Comparison of ENCODE assay signal across 15 cellular contexts in the genomic region with DNA sequence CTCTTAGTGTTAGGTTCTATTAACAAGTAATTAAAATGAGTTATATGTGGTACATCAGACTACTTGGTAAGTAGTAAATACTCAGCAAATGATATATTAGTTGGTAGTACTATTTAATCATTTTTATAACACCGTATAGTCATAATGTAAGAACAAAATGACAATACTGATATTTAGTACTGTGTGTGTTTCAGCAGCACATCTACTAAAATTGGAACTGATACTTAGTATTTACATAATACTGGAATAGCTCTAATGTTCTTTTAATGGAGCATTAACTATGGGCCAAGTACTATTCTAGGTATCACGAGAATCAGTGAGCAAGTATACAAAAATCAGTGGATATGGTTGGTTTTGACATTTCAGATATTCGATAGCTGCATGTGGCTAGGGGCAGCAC. TPM values are rescaled to one million over a fixed set of nuclear protein-coding genes. Genes with fewer than 3 reads are reported as not detected.
DNase-seq lines count a peak whose midpoint lies in the region; ATAC-seq and TF ChIP-seq lines count a peak whose summit lies in the region.
"Had no signal": no experiment of that assay in that cellular context is flagged by ENCODE, and none has a peak within 500 bp of the region (broad histone marks: within the 10 kb centered on the region; RNA-seq: fewer than 3 reads in every experiment).

No MANE protein-coding gene starts in this region.

- no peaks in the 10 kb centered on the region for H3K27me3 Mint-ChIP-seq in activated naive CD8-positive, alpha-beta T cell treated with anti-CD3 and anti-CD28 coated beads, Interleukin-2, amount 50 U/mL, for 24 hours
- no peaks in the 10 kb centered on the region for H3K27me3 Mint-ChIP-seq in type B pancreatic cell

- peaks cover 46% of the 10 kb centered on the region for H3K4me1 Mint-ChIP-seq in activated naive CD8-positive, alpha-beta T cell treated with anti-CD3 and anti-CD28 coated beads, Interleukin-2, amount 50 U/mL, for 24 hours
- peaks cover 28% of the 10 kb centered on the region for H3K4me1 Mint-ChIP-seq in type B pancreatic cell (ENCODE audit: unreplicated experiment)

- peaks cover 60% of the 10 kb centered on the region for H3K36me3 Mint-ChIP-seq in activated naive CD8-positive, alpha-beta T cell treated with anti-CD3 and anti-CD28 coated beads, Interleukin-2, amount 50 U/mL, for 24 hours (ENCODE audit: low read depth)
- peaks cover 38% of the 10 kb centered on the region for H3K36me3 Mint-ChIP-seq in type B pancreatic cell

- intact Hi-C loops in left ventricle myocardium inferior (cut with micrococcal nuclease): no loop called here
- intact Hi-C loops in Right ventricle myocardium inferior (cut with DNase I): loop anchor here (10.0 kb wide), 1 partner anchor 1519 kb away; no protein-coding TSS in a partner anchor

- H3K9me3 Mint-ChIP-seq in activated naive CD8-positive, alpha-beta T cell treated with anti-CD3 and anti-CD28 coated beads, Interleukin-2, amount 50 U/mL, for 24 hours: peaks cover 4% of the 10 kb centered on the region
- H3K9me3 Mint-ChIP-seq in type B pancreatic cell: no peaks in the 10 kb centered on the region

- no peak overlapping the region for H3K4me3 ChIP-seq in left ventricle myocardium inferior
- no peak overlapping the region for H3K4me3 ChIP-seq in HUES48 (ENCODE audit: low read depth, low read length)
- H3K4me3 ChIP-seq: colonic mucosa, Peyer's patch, right atrium auricular region had no signal

- peak overlapping the region; percentile 15 for H3K27ac ChIP-seq in left ventricle myocardium inferior (replicated peaks)
- peak overlapping the region; percentile 48 for H3K27ac ChIP-seq in HUES48 (ENCODE audit: low read depth, low read length)
- H3K27ac ChIP-seq: colonic mucosa, Peyer's patch, right atrium auricular region had no signal

- H3K36me3 ChIP-seq in left ventricle myocardium inferior (peaks cover 34% of the 10 kb centered on the region), HUES48 (ENCODE audit: control insufficient read depth, insufficient read depth, low read length) (peaks cover 67% of the 10 kb centered on the region)
- H3K36me3 ChIP-seq: colonic mucosa had no signal

- no peak overlapping the region for H3K9ac ChIP-seq in HUES48 (ENCODE audit: low read depth, low read length)
- H3K9ac ChIP-seq: SK-N-SH had no signal

- no peak for DNase-seq in left ventricle myocardium inferior
- DNase-seq in Right ventricle myocardium inferior (ENCODE audit: missing footprints): no peak
- DNase-seq in activated naive CD8-positive, alpha-beta T cell treated with anti-CD3 and anti-CD28 coated beads, Interleukin-2, amount 50 U/mL, for 24 hours: no peak
- DNase-seq in type B pancreatic cell (ENCODE audit: extremely low spot score, unreplicated experiment): no peak
- DNase-seq: Calu3, colonic mucosa, KG1, NCI-H1105 treated with DMSO at 0.1 percent for 48 hours, NCI-H774, Peyer's patch, SK-N-SH had no signal

- peak overlapping the region; percentile 99 for H3K27ac Mint-ChIP-seq in activated naive CD8-positive, alpha-beta T cell treated with anti-CD3 and anti-CD28 coated beads, Interleukin-2, amount 50 U/mL, for 24 hours
- H3K27ac Mint-ChIP-seq in type B pancreatic cell: no peak overlapping the region

- TF ChIP-seq CTCF in left ventricle myocardium inferior (IDR thresholded peaks at IDR 0.05; ENCODE audit: borderline replicate concordance): no peak
- TF ChIP-seq CTCF in type B pancreatic cell (conservative IDR thresholded peaks at IDR 0.05): no peak

- H3K9me3 ChIP-seq in left ventricle myocardium inferior (replicated peaks): no peaks in the 10 kb centered on the region
- H3K9me3 ChIP-seq in HUES48 (ENCODE audit: control insufficient read depth, insufficient read depth, low read length): no peaks in the 10 kb centered on the region
- H3K9me3 ChIP-seq: colonic mucosa, Peyer's patch, right atrium auricular region, SK-N-SH had no signal

- peak overlapping the region; percentile 94 for H3K4me3 Mint-ChIP-seq in activated naive CD8-positive, alpha-beta T cell treated with anti-CD3 and anti-CD28 coated beads, Interleukin-2, amount 50 U/mL, for 24 hours
- peak overlapping the region; percentile 96 for H3K4me3 Mint-ChIP-seq in type B pancreatic cell

- no peaks in the 10 kb centered on the region for H3K27me3 ChIP-seq in left ventricle myocardium inferior (ENCODE audit: low read depth)
- H3K27me3 ChIP-seq in HUES48 (ENCODE audit: control insufficient read depth, insufficient read depth, low read length): no peaks in the 10 kb centered on the region
- H3K27me3 ChIP-seq: colonic mucosa, Peyer's patch, right atrium auricular region had no signal

- ATAC-seq in Right ventricle myocardium inferior (no peak), GM18858 (IDR thresholded peaks at IDR 0.05; ENCODE audit: unreplicated experiment) (no peak), HG03520 (IDR thresholded peaks at IDR 0.05; ENCODE audit: unreplicated experiment) (no peak)
- no peak for ATAC-seq in activated naive CD8-positive, alpha-beta T cell treated with anti-CD3 and anti-CD28 coated beads, Interleukin-2, amount 50 U/mL, for 24 hours

- H3K4me1 ChIP-seq in left ventricle myocardium inferior (peaks cover 40% of the 10 kb centered on the region), HUES48 (ENCODE audit: control insufficient read depth, insufficient read depth, low read length) (peaks cover 23% of the 10 kb centered on the region)

RNA-seq across cellular contexts. Expression of a gene that starts 35.3 kb away (rescaled TPM):
- total RNA-seq in left ventricle myocardium inferior (3.9 TPM), Right ventricle myocardium inferior (5.3 TPM), type B pancreatic cell (ENCODE audit: low replicate concordance) (1.9 and 3.9 TPM in 2 replicates)

RNA-seq across cellular contexts. Expression of a gene that starts 56.8 kb away (rescaled TPM):
- total RNA-seq in left ventricle myocardium inferior: 76.4 TPM
- 65.1 TPM for total RNA-seq in Right ventricle myocardium inferior
- 28.6 and 53.5 TPM in 2 replicates for total RNA-seq in type B pancreatic cell (ENCODE audit: low replicate concordance)
